ENCODE assay signal across 10 cellular contexts in the genomic region with DNA sequence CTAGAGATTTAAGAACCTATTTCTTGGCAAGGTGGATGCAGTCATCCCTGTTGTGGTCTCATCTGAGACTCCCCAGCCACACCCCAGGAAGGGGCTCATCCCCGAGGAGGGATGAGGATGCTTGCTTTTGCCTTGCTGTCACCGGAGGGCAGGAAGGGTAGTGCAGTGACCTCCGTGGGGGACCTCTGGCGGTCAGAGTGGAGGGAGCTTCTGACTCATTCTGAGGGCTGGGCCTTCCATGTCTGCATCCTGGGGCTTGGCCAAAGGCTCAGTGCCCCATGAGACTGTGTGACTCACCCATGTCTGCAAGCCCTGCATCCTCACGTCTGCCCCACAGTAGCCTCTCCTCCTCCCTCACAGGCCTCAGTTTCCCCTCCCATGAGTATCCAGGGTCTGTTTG. TPM values are rescaled to one million over a fixed set of nuclear protein-coding genes. Genes with fewer than 3 reads are reported as not detected.
DNase-seq lines count a peak whose midpoint lies in the region; ATAC-seq and TF ChIP-seq lines count a peak whose summit lies in the region.
"Had no signal": no experiment of that assay in that cellular context is flagged by ENCODE, and none has a peak within 500 bp of the region (broad histone marks: within the 10 kb centered on the region; RNA-seq: fewer than 3 reads in every experiment).

No MANE protein-coding gene starts in this region.

- no peak overlapping the region for H3K4me3 Mint-ChIP-seq in activated CD4-positive, alpha-beta memory T cell treated with anti-CD3 and anti-CD28 coated beads, Interleukin-2, amount 10 ng/mL, durations not matched to agents 7 days and 5 days
- no peak overlapping the region for H3K4me3 Mint-ChIP-seq in activated T-helper 17 cell treated with anti-CD3 and anti-CD28 coated beads, Interleukin-2, amount 50 U/mL, for 72 hours

- peaks cover 21% of the 10 kb centered on the region for H3K4me1 Mint-ChIP-seq in activated CD4-positive, alpha-beta memory T cell treated with anti-CD3 and anti-CD28 coated beads, Interleukin-2, amount 10 ng/mL, durations not matched to agents 7 days and 5 days
- H3K4me1 Mint-ChIP-seq in activated T-helper 17 cell treated with anti-CD3 and anti-CD28 coated beads, Interleukin-2, amount 50 U/mL, for 72 hours: peaks cover 10% of the 10 kb centered on the region

- in situ Hi-C loops in ACHN (cut with HindIII; ENCODE audit: low pct_ligation_motif_present, low pct_unique_long_range_greater_than_20kb, low sequenced_read_pairs) (no loop called here), astrocyte of the spinal cord (cut with HindIII; ENCODE audit: low sequenced_read_pairs) (no loop called here)

- H3K9me3 Mint-ChIP-seq in activated CD4-positive, alpha-beta memory T cell treated with anti-CD3 and anti-CD28 coated beads, Interleukin-2, amount 10 ng/mL, durations not matched to agents 7 days and 5 days: no peaks in the 10 kb centered on the region
- H3K9me3 Mint-ChIP-seq in activated T-helper 17 cell treated with anti-CD3 and anti-CD28 coated beads, Interleukin-2, amount 50 U/mL, for 72 hours: no peaks in the 10 kb centered on the region

- no peak overlapping the region for H3K4me3 ChIP-seq in astrocyte of the spinal cord (ENCODE audit: low read depth, low read length)
- H3K4me3 ChIP-seq: skin epidermis had no signal

- peak; percentile 64 for TF ChIP-seq CTCF in astrocyte of the spinal cord (IDR thresholded peaks at IDR 0.05; ENCODE audit: low read depth, low read length)

- CTCF ChIA-PET in activated CD4-positive, alpha-beta memory T cell treated with anti-CD3 and anti-CD28 coated beads, Interleukin-2, amount 10 ng/mL, durations not matched to agents 7 days and 5 days (lab: Charles Lee): no interaction called here

- ATAC-seq in left lobe of liver (peak; percentile 78), HG03108 (IDR thresholded peaks at IDR 0.05; ENCODE audit: unreplicated experiment) (no peak), HG03280 (IDR thresholded peaks at IDR 0.05; ENCODE audit: unreplicated experiment) (no peak)
- no peak for ATAC-seq in activated T-helper 17 cell treated with anti-CD3 and anti-CD28 coated beads, Interleukin-2, amount 50 U/mL, for 72 hours (replicated peaks)

- H3K27me3 Mint-ChIP-seq in activated CD4-positive, alpha-beta memory T cell treated with anti-CD3 and anti-CD28 coated beads, Interleukin-2, amount 10 ng/mL, durations not matched to agents 7 days and 5 days: no peaks in the 10 kb centered on the region
- no peaks in the 10 kb centered on the region for H3K27me3 Mint-ChIP-seq in activated T-helper 17 cell treated with anti-CD3 and anti-CD28 coated beads, Interleukin-2, amount 50 U/mL, for 72 hours

- POLR2A ChIA-PET in activated CD4-positive, alpha-beta memory T cell treated with anti-CD3 and anti-CD28 coated beads, Interleukin-2, amount 10 ng/mL, durations not matched to agents 7 days and 5 days (lab: Charles Lee): interaction anchor here (1.4 kb wide), 1 partner anchor 18 kb away, joined by 3 read pairs; no protein-coding TSS in a partner anchor

- H3K36me3 Mint-ChIP-seq in activated CD4-positive, alpha-beta memory T cell treated with anti-CD3 and anti-CD28 coated beads, Interleukin-2, amount 10 ng/mL, durations not matched to agents 7 days and 5 days (ENCODE audit: low read depth): peaks cover 70% of the 10 kb centered on the region
- H3K36me3 Mint-ChIP-seq in activated T-helper 17 cell treated with anti-CD3 and anti-CD28 coated beads, Interleukin-2, amount 50 U/mL, for 72 hours (ENCODE audit: low read depth): peaks cover 94% of the 10 kb centered on the region

- DNase-seq in ACHN (peak; percentile 83), HPDE6-E6E7 (ENCODE audit: extremely low spot score) (peak; percentile 81), astrocyte of the spinal cord (ENCODE audit: low read depth, low spot score) (peak; percentile 95), left lobe of liver (ENCODE audit: low spot score) (no peak)
- no peak for DNase-seq in activated CD4-positive, alpha-beta memory T cell treated with anti-CD3 and anti-CD28 coated beads, Interleukin-2, amount 10 ng/mL, durations not matched to agents 7 days and 5 days
- DNase-seq: DND-41 had no signal

- no peak overlapping the region for H3K27ac Mint-ChIP-seq in activated CD4-positive, alpha-beta memory T cell treated with anti-CD3 and anti-CD28 coated beads, Interleukin-2, amount 10 ng/mL, durations not matched to agents 7 days and 5 days
- no peak overlapping the region for H3K27ac Mint-ChIP-seq in activated T-helper 17 cell treated with anti-CD3 and anti-CD28 coated beads, Interleukin-2, amount 50 U/mL, for 72 hours

RNA-seq across cellular contexts. Expression of a gene that starts 38.7 kb away (rescaled TPM):
- 34.9 TPM for total RNA-seq in left lobe of liver
- total RNA-seq in activated CD4-positive, alpha-beta memory T cell treated with anti-CD3 and anti-CD28 coated beads, Interleukin-2, amount 10 ng/mL, durations not matched to agents 7 days and 5 days: 10 to 100 TPM; 70.7 to 75.3 TPM
- 100 to 1,000 TPM in 1 of 2 donors, 10 to 100 TPM in 1; 65.5 to 112 TPM for total RNA-seq in activated T-helper 17 cell treated with anti-CD3 and anti-CD28 coated beads, Interleukin-2, amount 50 U/mL, for 72 hours

RNA-seq across cellular contexts. Expression of a gene that starts 51.7 kb away (rescaled TPM):
- 1.3 TPM for total RNA-seq in left lobe of liver
- total RNA-seq in activated CD4-positive, alpha-beta memory T cell treated with anti-CD3 and anti-CD28 coated beads, Interleukin-2, amount 10 ng/mL, durations not matched to agents 7 days and 5 days: 10 to 100 TPM; 54.2 to 55.1 TPM
- total RNA-seq in activated T-helper 17 cell treated with anti-CD3 and anti-CD28 coated beads, Interleukin-2, amount 50 U/mL, for 72 hours: 10 to 100 TPM; 57.0 to 59.7 TPM

Comparison
In these comparisons a context has a peak if more than half of its experiments do, and no peak if none do; other contexts are left out.
1. DNase-seq: peak in ACHN (single experiment), HPDE6-E6E7 (single experiment) and astrocyte of the spinal cord (single experiment); none in left lobe of liver (single experiment) and activated CD4-positive, alpha-beta memory T cell treated with anti-CD3 and anti-CD28 coated beads, Interleukin-2, amount 10 ng/mL, durations not matched to agents 7 days and 5 days (single experiment).
2. RNA of a gene that starts 51.7 kb away (total RNA-seq): 57.0 to 59.7 TPM in activated T-helper 17 cell treated with anti-CD3 and anti-CD28 coated beads, Interleukin-2, amount 50 U/mL, for 72 hours and 54.2 to 55.1 TPM in activated CD4-positive, alpha-beta memory T cell treated with anti-CD3 and anti-CD28 coated beads, Interleukin-2, amount 10 ng/mL, durations not matched to agents 7 days and 5 days; 1.3 TPM in left lobe of liver (single experiment); every median in the first group is over 10 times any median in the second.